In the genomic region with DNA sequence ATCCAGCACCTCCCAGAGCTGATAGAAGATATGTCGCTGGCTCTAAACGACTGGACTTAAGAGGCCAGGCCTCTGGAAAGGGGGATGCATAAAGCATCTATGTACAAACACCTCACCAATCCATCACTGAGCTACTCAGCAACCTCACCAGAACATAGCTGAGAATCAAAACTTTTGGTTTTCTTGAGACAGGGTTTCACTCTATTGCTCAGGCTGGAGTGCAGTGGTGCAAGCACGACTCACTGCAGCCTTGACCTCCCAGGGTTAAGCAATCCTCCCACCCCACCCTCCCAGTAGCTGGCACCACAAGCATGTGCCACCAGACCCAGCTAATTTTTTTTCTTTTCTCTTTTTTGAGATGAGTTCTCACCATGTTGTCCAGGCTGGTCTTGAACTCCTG, we compare ENCODE assay signal across 22 cellular contexts.
A peak's percentile ranks its signal among the peaks of the same experiment; 100 is the strongest.
DNase-seq lines count a peak whose midpoint lies in the region; FAIRE-seq and TF ChIP-seq lines count a peak whose summit lies in the region.
"Had no signal": no experiment of that assay in that cellular context is flagged by ENCODE, and none has a peak within 500 bp of the region (broad histone marks: within the 10 kb centered on the region; RNA-seq: fewer than 3 reads in every experiment).

No MANE protein-coding gene starts in this region.

- no peaks in the 10 kb centered on the region for H4K20me1 ChIP-seq in Karpas-422 (ENCODE audit: insufficient read depth, low read depth, low read length)

- peak overlapping the region; percentile 81 for H3K4ac ChIP-seq in mesendoderm (ENCODE audit: low read depth, low read length)

- no peaks in the 10 kb centered on the region for H3K79me1 ChIP-seq in mesendoderm (ENCODE audit: low read length)

- DNase-seq in GM12892 (ENCODE audit: insufficient read length) (no peak), Karpas-422 (peak; percentile 88), amniotic epithelial cell (ENCODE audit: low read depth) (peak; percentile 69), mesendoderm (no peak), NCI-H526 (lab: John Stamatoyannopoulos, UW) (no peak), GM13977 (ENCODE audit: low spot score) (no peak), mucosa of gallbladder (ENCODE audit: low spot score) (no peak)
- no peak for DNase-seq in activated T-helper 1 cell treated with anti-CD3 and anti-CD28 coated beads, Interleukin-12 subunit alpha, Interleukin-12 subunit beta, Interleukin-2, Interleukin-4 antibody, amounts not matched to agents 30 ng/mL and 10 ng/mL and 1 ng/mL, durations not matched to agents 14 hours and 24 hours and 36 hours (ENCODE audit: low spot score)
- DNase-seq: activated CD4-positive, CD25-positive, alpha-beta regulatory T cell; activated gamma-delta T cell; amniotic stem cell; Caco-2; effector CD4-positive, alpha-beta T cell; EL; NCI-H510A; OCI-M1; psoas muscle; spleen had no signal

- no peak overlapping the region for H2AFZ ChIP-seq in Karpas-422 (ENCODE audit: low read length)

- no peaks in the 10 kb centered on the region for H3K27me3 ChIP-seq in Karpas-422 (ENCODE audit: low read length)
- no peaks in the 10 kb centered on the region for H3K27me3 ChIP-seq in mesendoderm (ENCODE audit: insufficient read depth, low read length, poor library complexity)
- H3K27me3 ChIP-seq: spleen had no signal

- peak overlapping the region; percentile 9; the same call in 1 of the 2 replicates for H3K4me3 ChIP-seq in Karpas-422 (ENCODE audit: low read length)
- H3K4me3 ChIP-seq in mesendoderm (ENCODE audit: low read length), result no peak overlapping the region
- H3K4me3 ChIP-seq: psoas muscle, spleen had no signal

- H3K18ac ChIP-seq in mesendoderm (ENCODE audit: low read length), result peak overlapping the region; percentile 31

- no peaks in the 10 kb centered on the region for H3K9me2 ChIP-seq in Karpas-422 (replicated peaks; ENCODE audit: insufficient read depth, low read length)

- H3K36me3 ChIP-seq in Karpas-422 (ENCODE audit: insufficient read depth, low read length) (no peaks in the 10 kb centered on the region), mesendoderm (ENCODE audit: control insufficient read depth, insufficient read depth, low read length) (no peaks in the 10 kb centered on the region)
- H3K36me3 ChIP-seq: spleen had no signal

- no peak overlapping the region for H3K56ac ChIP-seq in mesendoderm (ENCODE audit: low read length)

- H3K4me1 ChIP-seq in Karpas-422 (ENCODE audit: low read length) (peaks cover 97% of the 10 kb centered on the region), mesendoderm (ENCODE audit: control insufficient read depth, low read depth, low read length) (no peaks in the 10 kb centered on the region)
- H3K4me1 ChIP-seq: Caco-2, psoas muscle had no signal

- no peak overlapping the region for H2AK5ac ChIP-seq in mesendoderm (ENCODE audit: low read length)

- H3K9me3 Mint-ChIP-seq in activated T-helper 1 cell treated with anti-CD3 and anti-CD28 coated beads, Interleukin-12 subunit alpha, Interleukin-12 subunit beta, Interleukin-2, Interleukin-4 antibody, amounts not matched to agents 30 ng/mL and 10 ng/mL and 1 ng/mL, durations not matched to agents 14 hours and 24 hours and 36 hours, result no peaks in the 10 kb centered on the region
- H3K9me3 Mint-ChIP-seq: central memory CD8-positive, alpha-beta T cell; T-helper 2 cell treated with Interferon-gamma antibody and Interleukin-4, amounts not matched to agents 5 μg/mL and 100 μg/mL, for 36 hours had no signal

- H3K9ac ChIP-seq in Karpas-422 (ENCODE audit: low read length) (peak overlapping the region; percentile 69), mesendoderm (ENCODE audit: low read length) (no peak overlapping the region)

- H3K4me1 Mint-ChIP-seq in activated T-helper 1 cell treated with anti-CD3 and anti-CD28 coated beads, Interleukin-12 subunit alpha, Interleukin-12 subunit beta, Interleukin-2, Interleukin-4 antibody, amounts not matched to agents 30 ng/mL and 10 ng/mL and 1 ng/mL, durations not matched to agents 14 hours and 24 hours and 36 hours (ENCODE audit: low read depth), result no peaks in the 10 kb centered on the region
- H3K4me1 Mint-ChIP-seq: central memory CD8-positive, alpha-beta T cell had no signal

- no peak overlapping the region for H4K8ac ChIP-seq in mesendoderm (ENCODE audit: low read depth, low read length)

- peak overlapping the region; percentile 60 for H3K4me2 ChIP-seq in Karpas-422 (ENCODE audit: low read depth, low read length, poor library complexity, severe bottlenecking)
- H3K4me2 ChIP-seq in mesendoderm (ENCODE audit: low read length), result no peak overlapping the region

- H2BK120ac ChIP-seq in mesendoderm (ENCODE audit: low read depth, low read length), result peak overlapping the region; percentile 49

- no peak overlapping the region for H3K4me3 Mint-ChIP-seq in activated T-helper 1 cell treated with anti-CD3 and anti-CD28 coated beads, Interleukin-12 subunit alpha, Interleukin-12 subunit beta, Interleukin-2, Interleukin-4 antibody, amounts not matched to agents 30 ng/mL and 10 ng/mL and 1 ng/mL, durations not matched to agents 14 hours and 24 hours and 36 hours
- H3K4me3 Mint-ChIP-seq: central memory CD8-positive, alpha-beta T cell; nephron; T-helper 2 cell treated with Interferon-gamma antibody and Interleukin-4, amounts not matched to agents 5 μg/mL and 100 μg/mL, for 36 hours had no signal

- intact Hi-C loops in activated T-helper 1 cell treated with anti-CD3 and anti-CD28 coated beads, Interleukin-12 subunit alpha, Interleukin-12 subunit beta, Interleukin-2, Interleukin-4 antibody, amounts not matched to agents 30 ng/mL and 10 ng/mL and 1 ng/mL, durations not matched to agents 14 hours and 24 hours and 36 hours (cut with micrococcal nuclease), result no loop called here

- in situ Hi-C loops in GM13977 (cut with MboI; ENCODE audit: low pct_unique_long_range_greater_than_20kb, low sequenced_read_pairs, unreplicated experiment), result no loop called here

- no peak for TF ChIP-seq CTCF in GM13977 (IDR thresholded peaks at IDR 0.05; ENCODE audit: extremely low read depth, insufficient read depth, missing control alignments)

- no CpG with 5 or more reads among the region's 3 CpGs for WGBS in mesendoderm (ENCODE audit: extremely low coverage, insufficient coverage, low lambda C conversion rate)

- peak overlapping the region; percentile 99 for H3K27ac ChIP-seq in Karpas-422 (ENCODE audit: low read length)
- H3K27ac ChIP-seq in mesendoderm (ENCODE audit: low read depth, low read length), result no peak overlapping the region
- H3K27ac ChIP-seq: psoas muscle, spleen had no signal

- H3K36me3 Mint-ChIP-seq in activated T-helper 1 cell treated with anti-CD3 and anti-CD28 coated beads, Interleukin-12 subunit alpha, Interleukin-12 subunit beta, Interleukin-2, Interleukin-4 antibody, amounts not matched to agents 30 ng/mL and 10 ng/mL and 1 ng/mL, durations not matched to agents 14 hours and 24 hours and 36 hours (ENCODE audit: low read depth), result no peaks in the 10 kb centered on the region

- FAIRE-seq in GM12892 (lab: Jason Lieb, UNC), result peak; percentile 79
- FAIRE-seq: keratinocyte had no signal

- peaks cover 7% of the 10 kb centered on the region for H3K27me3 Mint-ChIP-seq in activated T-helper 1 cell treated with anti-CD3 and anti-CD28 coated beads, Interleukin-12 subunit alpha, Interleukin-12 subunit beta, Interleukin-2, Interleukin-4 antibody, amounts not matched to agents 30 ng/mL and 10 ng/mL and 1 ng/mL, durations not matched to agents 14 hours and 24 hours and 36 hours (ENCODE audit: insufficient read depth)
- H3K27me3 Mint-ChIP-seq: central memory CD8-positive, alpha-beta T cell had no signal

- no peak overlapping the region for H4K5ac ChIP-seq in mesendoderm (ENCODE audit: low read length)

- no peak overlapping the region for H2BK15ac ChIP-seq in mesendoderm (replicated peaks; ENCODE audit: low read depth)

- H3K9me3 ChIP-seq in Karpas-422 (ENCODE audit: low read length), result no peaks in the 10 kb centered on the region
- H3K9me3 ChIP-seq: Caco-2, psoas muscle, spleen had no signal

- no peaks in the 10 kb centered on the region for H3K79me2 ChIP-seq in Karpas-422 (ENCODE audit: low read length)
- H3K79me2 ChIP-seq in mesendoderm (ENCODE audit: control insufficient read depth, insufficient read depth, low read length), result no peaks in the 10 kb centered on the region

- H3K27ac Mint-ChIP-seq in activated T-helper 1 cell treated with anti-CD3 and anti-CD28 coated beads, Interleukin-12 subunit alpha, Interleukin-12 subunit beta, Interleukin-2, Interleukin-4 antibody, amounts not matched to agents 30 ng/mL and 10 ng/mL and 1 ng/mL, durations not matched to agents 14 hours and 24 hours and 36 hours, result no peak overlapping the region
- H3K27ac Mint-ChIP-seq: T-helper 2 cell treated with Interferon-gamma antibody and Interleukin-4, amounts not matched to agents 5 μg/mL and 100 μg/mL, for 36 hours had no signal

- no peak overlapping the region for H2BK5ac ChIP-seq in mesendoderm (ENCODE audit: low read length)

- TF ChIP-seq POLR2A in GM12892 (IDR thresholded peaks at IDR 0.05; ENCODE audit: low read depth, low read length), result no peak

- no peak overlapping the region for H3K23ac ChIP-seq in mesendoderm (ENCODE audit: low read length)

Comparison
In these comparisons a context has a peak if more than half of its experiments do, and no peak if none do; other contexts are left out.
1. DNase-seq: peak in Karpas-422 (single experiment) and amniotic epithelial cell (single experiment); none in GM12892 (single experiment), mesendoderm (single experiment), NCI-H526 (0 of 2), GM13977 (single experiment), mucosa of gallbladder (single experiment) and activated T-helper 1 cell treated with anti-CD3 and anti-CD28 coated beads, Interleukin-12 subunit alpha, Interleukin-12 subunit beta, Interleukin-2, Interleukin-4 antibody, amounts not matched to agents 30 ng/mL and 10 ng/mL and 1 ng/mL, durations not matched to agents 14 hours and 24 hours and 36 hours (single experiment).